In the genomic region with DNA sequence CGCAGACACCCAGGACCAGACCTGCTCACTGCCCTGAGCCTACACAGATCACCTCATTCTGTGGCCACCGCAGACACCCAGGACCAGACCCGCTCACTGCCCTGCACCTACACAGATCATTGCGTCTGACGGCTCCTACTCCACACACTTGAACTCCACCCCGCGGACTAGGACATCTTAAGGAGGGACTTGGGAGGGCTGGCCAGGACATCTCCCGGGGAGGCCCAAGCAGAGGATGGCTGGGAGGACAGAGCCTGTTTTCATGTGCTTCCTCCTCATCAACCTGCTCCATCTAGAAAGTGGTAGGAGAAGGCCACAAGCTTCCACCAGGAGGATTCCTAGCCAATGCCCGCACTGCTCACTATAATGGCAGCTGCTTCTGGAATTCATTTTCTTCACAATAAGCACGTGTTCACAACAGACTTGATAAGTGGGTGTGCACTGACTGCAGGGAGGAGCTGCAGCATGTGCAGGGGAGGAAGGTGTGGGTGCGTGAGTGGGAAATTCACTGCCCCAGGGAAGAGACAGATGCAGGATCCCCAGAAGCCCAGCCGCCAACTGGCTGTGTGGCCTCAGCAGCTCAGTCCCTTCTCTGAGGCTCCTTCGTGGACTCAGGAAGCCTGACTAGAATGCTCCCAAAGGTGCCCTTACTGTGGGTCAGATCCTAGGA, we compare ENCODE assay signal across 3 cellular contexts.
"Had no signal": no experiment of that assay in that cellular context is flagged by ENCODE, and none has a peak within 500 bp of the region (broad histone marks: within the 10 kb centered on the region; RNA-seq: fewer than 3 reads in every experiment).

No MANE protein-coding gene starts in this region.

- FAIRE-seq: HTR-8/SVneo had no signal

- H3K36me3 ChIP-seq: HAP-1 had no signal

- H3K9me3 ChIP-seq: HAP-1 had no signal

- H3K4me3 ChIP-seq: GM23338, HAP-1 had no signal

- H3K4me1 ChIP-seq: HAP-1 had no signal
